ENCODE assay signal across 15 cellular contexts in the genomic region with DNA sequence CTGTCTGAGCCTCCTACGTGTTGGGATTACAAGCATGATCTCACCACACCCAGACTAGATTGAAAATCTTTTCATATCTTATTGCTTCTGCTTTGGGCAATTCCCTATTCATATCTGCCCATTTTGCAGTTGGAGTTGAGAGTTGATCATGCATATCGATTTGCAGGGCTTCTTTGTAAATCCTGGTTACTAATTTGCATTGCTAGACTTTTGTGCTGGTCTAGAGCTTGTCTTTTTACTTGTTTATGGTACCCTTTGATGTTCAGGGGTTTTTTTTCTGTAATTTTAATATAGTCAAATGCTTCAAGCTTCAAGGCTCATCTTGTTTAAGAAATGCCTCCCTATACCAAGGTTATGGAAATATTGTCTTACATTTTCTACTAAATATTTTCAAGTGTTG. TPM values are rescaled to one million over a fixed set of nuclear protein-coding genes. Genes with fewer than 3 reads are reported as not detected.
DNase-seq lines count a peak whose midpoint lies in the region; ATAC-seq and TF ChIP-seq lines count a peak whose summit lies in the region.
"Had no signal": no experiment of that assay in that cellular context is flagged by ENCODE, and none has a peak within 500 bp of the region (broad histone marks: within the 10 kb centered on the region; RNA-seq: fewer than 3 reads in every experiment).

No MANE protein-coding gene starts in this region.

- no peaks in the 10 kb centered on the region for H3K36me3 Mint-ChIP-seq in T-helper 17 cell (ENCODE audit: low read depth)
- H3K36me3 Mint-ChIP-seq in stimulated activated memory B cell treated with anti-CD40 and anti-IgM and Interleukin-4, amounts not matched to agents 10 μg/mL and 1 μg/mL and 100 μg/mL, for 72 hours = no peaks in the 10 kb centered on the region
- H3K36me3 Mint-ChIP-seq: CD4-positive, alpha-beta memory T cell had no signal

- no peak for ATAC-seq in T-helper 17 cell
- ATAC-seq in stimulated activated memory B cell treated with anti-CD40 and anti-IgM and Interleukin-4, amounts not matched to agents 10 μg/mL and 1 μg/mL and 100 μg/mL, for 72 hours = no peak
- no peak for ATAC-seq in HG03432 (IDR thresholded peaks at IDR 0.05; ENCODE audit: unreplicated experiment)

- DNase-seq in NCI-H526 treated with DMSO at 0.1 percent for 48 hours (lab: John Stamatoyannopoulos, UW) (peak; percentile 59), T-helper 17 cell (no peak), erythroblast (lab: John Stamatoyannopoulos, UW) (no peak), head of caudate nucleus (no peak)
- DNase-seq: C1 segment of cervical spinal cord; Calu3; CD4-positive, alpha-beta memory T cell; COR-L47; DMS53; DMS79 treated with DMSO at 0.1 percent for 48 hours; GOT3; HFFc6 had no signal

- H3K4me3 Mint-ChIP-seq in T-helper 17 cell = no peak overlapping the region
- H3K4me3 Mint-ChIP-seq in stimulated activated memory B cell treated with anti-CD40 and anti-IgM and Interleukin-4, amounts not matched to agents 10 μg/mL and 1 μg/mL and 100 μg/mL, for 72 hours = no peak overlapping the region
- H3K4me3 Mint-ChIP-seq: CD4-positive, alpha-beta memory T cell; HFFc6 had no signal

- H3K9me3 Mint-ChIP-seq in stimulated activated memory B cell treated with anti-CD40 and anti-IgM and Interleukin-4, amounts not matched to agents 10 μg/mL and 1 μg/mL and 100 μg/mL, for 72 hours = no peaks in the 10 kb centered on the region
- H3K9me3 Mint-ChIP-seq: CD4-positive, alpha-beta memory T cell had no signal

- no peak for TF ChIP-seq POLR2A in erythroblast (IDR thresholded peaks at IDR 0.05; ENCODE audit: low read length)

- H3K9me3 ChIP-seq in T-helper 17 cell (ENCODE audit: control insufficient read depth, low read length, poor library complexity, severe bottlenecking) = no peaks in the 10 kb centered on the region
- H3K9me3 ChIP-seq: HAP-1 had no signal

- peaks cover 10% of the 10 kb centered on the region for H3K4me1 Mint-ChIP-seq in T-helper 17 cell
- H3K4me1 Mint-ChIP-seq in stimulated activated memory B cell treated with anti-CD40 and anti-IgM and Interleukin-4, amounts not matched to agents 10 μg/mL and 1 μg/mL and 100 μg/mL, for 72 hours = peaks cover 30% of the 10 kb centered on the region

- no peaks in the 10 kb centered on the region for H3K27me3 Mint-ChIP-seq in T-helper 17 cell
- H3K27me3 Mint-ChIP-seq in stimulated activated memory B cell treated with anti-CD40 and anti-IgM and Interleukin-4, amounts not matched to agents 10 μg/mL and 1 μg/mL and 100 μg/mL, for 72 hours = no peaks in the 10 kb centered on the region
- H3K27me3 Mint-ChIP-seq: CD4-positive, alpha-beta memory T cell had no signal

- intact Hi-C loops in head of caudate nucleus (cut with DNase I) = no loop called here

- H3K27ac Mint-ChIP-seq in T-helper 17 cell = peak overlapping the region; percentile 19
- H3K27ac Mint-ChIP-seq in stimulated activated memory B cell treated with anti-CD40 and anti-IgM and Interleukin-4, amounts not matched to agents 10 μg/mL and 1 μg/mL and 100 μg/mL, for 72 hours = peak overlapping the region; percentile 17
- H3K27ac Mint-ChIP-seq: CD4-positive, alpha-beta memory T cell; HFFc6 had no signal

RNA-seq across cellular contexts. Expression of a gene that starts 23.5 kb away (rescaled TPM):
- 10 to 100 TPM; 42.7 to 94.5 TPM for total RNA-seq in T-helper 17 cell
